Comparison of ENCODE assay signal across 15 cellular contexts in genomic region chr1:184485731-184486723, GRCh38.
DNase-seq lines count a peak whose midpoint lies in the region; ATAC-seq and TF ChIP-seq lines count a peak whose summit lies in the region.
"Had no signal": no experiment of that assay in that cellular context is flagged by ENCODE, and none has a peak within 500 bp of the region (broad histone marks: within the 10 kb centered on the region; RNA-seq: fewer than 3 reads in every experiment).

No MANE protein-coding gene starts in this region.

- peaks cover 24% of the 10 kb centered on the region for H3K4me1 Mint-ChIP-seq in nephron progenitor cell
- H3K4me1 Mint-ChIP-seq in CD4-positive, alpha-beta memory T cell = peaks cover 0 to 3% (median 0%) of the 10 kb centered on the region in 4 donors
- H3K4me1 Mint-ChIP-seq: activated naive CD4-positive, alpha-beta T cell treated with anti-CD3 and anti-CD28 coated beads, Interleukin-2, amount 50 U/mL, for 24 hours; memory B cell had no signal

- H3K4me3 ChIP-seq in heart right ventricle = no peak overlapping the region
- no peak overlapping the region for H3K4me3 ChIP-seq in uterus
- H3K4me3 ChIP-seq in CD4-positive, alpha-beta memory T cell (ENCODE audit: low read length in 2 of 2) = no peak overlapping the region

- peaks cover 5% of the 10 kb centered on the region for H3K36me3 Mint-ChIP-seq in nephron progenitor cell (ENCODE audit: low read depth)
- no peaks in the 10 kb centered on the region for H3K36me3 Mint-ChIP-seq in CD4-positive, alpha-beta memory T cell
- H3K36me3 Mint-ChIP-seq: activated naive CD4-positive, alpha-beta T cell treated with anti-CD3 and anti-CD28 coated beads, Interleukin-2, amount 50 U/mL, for 24 hours; memory B cell had no signal

- H3K27ac ChIP-seq in heart right ventricle = peak overlapping the region; percentile 25 to 89 (median 63)
- peak overlapping the region; percentile 80 to 88 for H3K27ac ChIP-seq in uterus
- no peak overlapping the region for H3K27ac ChIP-seq in CD4-positive, alpha-beta memory T cell (ENCODE audit: low read depth, low read length)

- peak overlapping the region; percentile 40 for H3K27ac Mint-ChIP-seq in nephron progenitor cell
- peak overlapping the region in 1 of 7 donors; percentile 38 for H3K27ac Mint-ChIP-seq in CD4-positive, alpha-beta memory T cell
- H3K27ac Mint-ChIP-seq: activated naive CD4-positive, alpha-beta T cell treated with anti-CD3 and anti-CD28 coated beads, Interleukin-2, amount 50 U/mL, for 24 hours; memory B cell; progenitor cell of endocrine pancreas had no signal

- H3K36me3 ChIP-seq in heart right ventricle = no peaks in the 10 kb centered on the region
- H3K36me3 ChIP-seq in uterus = no peaks in the 10 kb centered on the region
- H3K36me3 ChIP-seq in CD4-positive, alpha-beta memory T cell (ENCODE audit: insufficient read depth, low read length) = no peaks in the 10 kb centered on the region

- CTCF ChIA-PET in CD4-positive, alpha-beta memory T cell (lab: Charles Lee; ENCODE audit: partially characterized antibody) = interaction anchor here (0.8 kb wide), 1 partner anchor 9 kb away, joined by 3 read pairs; no protein-coding TSS in a partner anchor

- DNase-seq in Right ventricle myocardium superior (no peak), Right ventricle myocardium inferior (ENCODE audit: missing footprints) (no peak), heart right ventricle (no peak), nephron progenitor cell (no peak), uterus (no peak)
- DNase-seq in activated naive CD4-positive, alpha-beta T cell (lab: John Stamatoyannopoulos, UW) = no peak
- no peak for DNase-seq in CD4-positive, alpha-beta memory T cell
- DNase-seq: 8988T, Caco-2, NCI-H1436 treated with DMSO at 0.1 percent for 48 hours, NCI-H510A treated with DMSO at 0.1 percent for 48 hours had no signal

- H3K9me3 ChIP-seq in heart right ventricle (no peaks in the 10 kb centered on the region), uterus (no peaks in the 10 kb centered on the region)
- no peaks in the 10 kb centered on the region for H3K9me3 ChIP-seq in CD4-positive, alpha-beta memory T cell (ENCODE audit: control insufficient read depth in 1 of 2, low read length in 2 of 2)
- H3K9me3 ChIP-seq: Caco-2 had no signal

- no peak overlapping the region for H3K4me3 Mint-ChIP-seq in nephron progenitor cell
- H3K4me3 Mint-ChIP-seq in CD4-positive, alpha-beta memory T cell = no peak overlapping the region
- H3K4me3 Mint-ChIP-seq: activated naive CD4-positive, alpha-beta T cell treated with anti-CD3 and anti-CD28 coated beads, Interleukin-2, amount 50 U/mL, for 24 hours; memory B cell had no signal

- TF ChIP-seq CTCF in heart right ventricle (IDR thresholded peaks at IDR 0.05) = no peak
- no peak for TF ChIP-seq CTCF in nephron progenitor cell (IDR thresholded peaks at IDR 0.05)
- no peak for TF ChIP-seq CTCF in uterus (IDR thresholded peaks at IDR 0.05)

- H3K27me3 ChIP-seq in heart right ventricle (no peaks in the 10 kb centered on the region), uterus (no peaks in the 10 kb centered on the region)
- H3K27me3 ChIP-seq in CD4-positive, alpha-beta memory T cell (ENCODE audit: insufficient read depth, low read length) = no peaks in the 10 kb centered on the region

- ATAC-seq in Right ventricle myocardium superior (ENCODE audit: poor library complexity) (peak; percentile 42), Right ventricle myocardium inferior (no peak), heart right ventricle (peak in 5 of 8 donors; percentile 43 to 75 (median 66)), HG03521 (IDR thresholded peaks at IDR 0.05; ENCODE audit: unreplicated experiment) (no peak)

- WGBS in heart right ventricle, 2 donors = 60 to 62% methylated on average over 9 of the region's 9 CpGs

- no peaks in the 10 kb centered on the region for H3K27me3 Mint-ChIP-seq in nephron progenitor cell (ENCODE audit: low read depth, poor library complexity)
- H3K27me3 Mint-ChIP-seq in CD4-positive, alpha-beta memory T cell = peaks cover 2 to 3% of the 10 kb centered on the region in 2 donors
- H3K27me3 Mint-ChIP-seq: progenitor cell of endocrine pancreas had no signal

- no peak for TF ChIP-seq POLR2A in uterus (IDR thresholded peaks at IDR 0.05)

- intact Hi-C loops in Right ventricle myocardium superior (cut with DNase I) (no loop called here), Right ventricle myocardium inferior (cut with DNase I) (loop anchor here (10.0 kb wide), 1 partner anchor 411 kb away; no protein-coding TSS in a partner anchor), heart right ventricle (cut with DNase I) (loop anchor here in 2 of 10 donors (10.0 kb wide), 3 partner anchors 139 to 209 kb away; no protein-coding TSS in a partner anchor), uterus (cut with DNase I; ENCODE audit: low total_unique reads) (no loop called here)
- intact Hi-C loops in CD4-positive, alpha-beta memory T cell (cut with micrococcal nuclease) = no loop called here

- POLR2A ChIA-PET in CD4-positive, alpha-beta memory T cell (lab: Charles Lee; ENCODE audit: partially characterized antibody) = no interaction called here

- H3K4me1 ChIP-seq in heart right ventricle (peaks cover 27 to 94% (median 87%) of the 10 kb centered on the region in 9 donors), uterus (peaks cover 29 to 39% of the 10 kb centered on the region in 2 donors)
- H3K4me1 ChIP-seq in CD4-positive, alpha-beta memory T cell (ENCODE audit: insufficient read depth, low read length) = no peaks in the 10 kb centered on the region
- H3K4me1 ChIP-seq: Caco-2 had no signal

- H3K9me3 Mint-ChIP-seq in nephron progenitor cell = no peaks in the 10 kb centered on the region
- H3K9me3 Mint-ChIP-seq in CD4-positive, alpha-beta memory T cell = peaks cover 0 to 3% (median 0%) of the 10 kb centered on the region in 8 donors
- H3K9me3 Mint-ChIP-seq: activated naive CD4-positive, alpha-beta T cell treated with anti-CD3 and anti-CD28 coated beads, Interleukin-2, amount 50 U/mL, for 24 hours; memory B cell had no signal

Comparison
In these comparisons a context has a peak if more than half of its experiments do, and no peak if none do; other contexts are left out.
1. ATAC-seq: peak in Right ventricle myocardium superior (single experiment) and heart right ventricle (5 of 8); none in Right ventricle myocardium inferior (single experiment) and HG03521 (single experiment).